ENCODE assay signal across 5 cellular contexts in genomic region chr12:83864064-83864463, GRCh38.
"Had no signal": no experiment of that assay in that cellular context is flagged by ENCODE, and none has a peak within 500 bp of the region (broad histone marks: within the 10 kb centered on the region; RNA-seq: fewer than 3 reads in every experiment).

No MANE protein-coding gene starts in this region.

- H3K4me1 Mint-ChIP-seq: GM23338, H9 had no signal

- DNase-seq: H9, HCEC 1CT, IMR-90 had no signal

- H3K27ac Mint-ChIP-seq: GM23338, H9 had no signal

- ATAC-seq: GM23338, K562 had no signal

- H3K4me3 Mint-ChIP-seq: GM23338, H9 had no signal

- H3K9me3 Mint-ChIP-seq: GM23338, H9 had no signal
